In the genomic region with DNA sequence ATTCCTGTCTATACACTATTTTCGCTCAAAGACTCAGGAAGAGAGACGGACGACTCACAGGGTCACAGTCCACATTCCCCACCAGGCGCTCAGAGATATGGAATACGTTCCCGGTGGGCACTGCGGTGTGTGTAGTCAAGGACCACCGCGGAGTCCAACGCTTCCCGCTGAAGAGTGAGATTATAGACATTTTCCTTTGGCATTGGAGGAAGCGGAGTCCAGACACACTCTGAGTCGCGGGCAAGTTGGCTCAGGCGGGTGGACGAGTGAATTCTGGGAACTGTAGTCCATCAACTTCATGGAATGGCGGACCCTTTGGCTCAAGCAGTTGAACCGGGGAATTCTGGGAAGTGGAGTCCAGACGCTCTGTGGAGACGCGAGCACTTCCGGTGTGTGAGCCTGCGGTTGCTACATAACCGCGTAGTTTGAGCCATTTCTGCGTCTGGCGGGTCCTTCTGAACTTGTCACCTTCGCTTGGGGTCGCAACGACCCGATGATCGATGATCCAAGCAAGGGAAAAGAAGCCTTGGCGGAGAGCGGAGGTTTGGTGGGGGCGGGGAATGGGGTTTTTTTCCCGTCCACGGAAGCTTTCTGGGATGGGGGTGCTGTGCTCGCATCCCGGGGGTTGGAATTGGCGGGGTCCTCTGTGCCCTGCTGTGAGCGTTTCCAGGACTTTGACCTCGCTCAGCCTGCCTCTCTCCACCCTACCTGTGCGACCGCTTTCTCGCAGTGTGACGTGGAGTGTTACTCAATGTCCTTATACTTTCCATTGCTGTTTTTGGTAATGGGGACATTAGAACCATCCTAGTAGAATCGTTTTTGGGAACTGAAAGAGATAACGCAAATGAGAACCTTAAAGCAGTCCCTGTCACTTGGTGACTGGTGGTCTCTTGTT, we compare ENCODE assay signal across 8 cellular contexts. TPM values are rescaled to one million over a fixed set of nuclear protein-coding genes. Genes with fewer than 3 reads are reported as not detected.
DNase-seq lines count a peak whose midpoint lies in the region; ATAC-seq and TF ChIP-seq lines count a peak whose summit lies in the region.

A gene (plus strand): TSS at position 392 of the 895 bp plus-strand sequence. CDS start 4,122 bp downstream, outside the sequence.

- H4K8ac ChIP-seq in IMR-90 (ENCODE audit: low read depth in 2 of 2, low read length in 2 of 2), result peak within 1 kb of the TSS; percentile 82 to 99

- H3K4me1 ChIP-seq in IMR-90 (ENCODE audit: control insufficient read depth, insufficient read depth, low read length) (peaks cover 2% of the 10 kb centered on the region; the same call in 1 of the 2 replicates), esophagus (ENCODE audit: control insufficient read depth in 2 of 2, insufficient read depth in 2 of 2, low read length in 1 of 2) (peaks cover 0 to 6% of the 10 kb centered on the region in 2 donors), mucosa of stomach (ENCODE audit: control insufficient read depth, insufficient read depth, low read length) (no peaks in the 10 kb centered on the region)

- H2BK15ac ChIP-seq in IMR-90 (ENCODE audit: low read depth, low read length), result peak within 1 kb of the TSS; percentile 57; the same call in 1 of the 3 replicates

- H3K9me3 Mint-ChIP-seq in activated T-cell treated with anti-CD3 and anti-CD28 coated beads, Interleukin-2, amount 50 U/mL, for 24 hours, result peaks cover 47% of the 10 kb centered on the region

- H3K4me1 Mint-ChIP-seq in activated T-cell treated with anti-CD3 and anti-CD28 coated beads, Interleukin-2, amount 50 U/mL, for 24 hours (ENCODE audit: low read depth), result peaks cover 21% of the 10 kb centered on the region

- POLR2A ChIA-PET in IMR-90 (lab: Charles Lee; ENCODE audit: unreplicated experiment), result no interaction called here

- H2BK20ac ChIP-seq in IMR-90 (ENCODE audit: low read depth, low read length), result no peak within 1 kb of the TSS

- no peaks in the 10 kb centered on the region for H3K27me3 Mint-ChIP-seq in activated T-cell treated with anti-CD3 and anti-CD28 coated beads, Interleukin-2, amount 50 U/mL, for 24 hours

- peak within 1 kb of the TSS; percentile 68 for H3K4me3 ChIP-seq in IMR-90 (ENCODE audit: insufficient read depth, low read depth, low read length)
- H3K4me3 ChIP-seq in esophagus (ENCODE audit: low read depth in 1 of 2, low read length in 2 of 2), result peak within 1 kb of the TSS; percentile 92 to 97
- H3K4me3 ChIP-seq in mucosa of stomach (ENCODE audit: low read length), result peak within 1 kb of the TSS; percentile 88

- H4K91ac ChIP-seq in IMR-90 (ENCODE audit: insufficient read depth, low read depth, low read length), result peak within 1 kb of the TSS; percentile 90

- WGBS in IMR-90 (ENCODE audit: extremely low coverage in 2 of 2, insufficient read length in 1 of 2), 2 experiments, result 0% methylated on average over 12 of the region's 48 CpGs; no CpG with 5 or more reads in 1 of the 2 experiments
- WGBS in esophagus, 2 donors, result 1% methylated on average over 48 of the region's 48 CpGs

- DNase-seq in DMS153 treated with DMSO at 0.1 percent for 48 hours (lab: John Stamatoyannopoulos, UW; ENCODE audit: unreplicated experiment), result peak; percentile 91
- DNase-seq in IMR-90, result peak; percentile 95
- peak; percentile 90 for DNase-seq in OCI-M2 (lab: John Stamatoyannopoulos, UW; ENCODE audit: unreplicated experiment)
- DNase-seq in activated T-cell treated with anti-CD3 and anti-CD28 coated beads, Interleukin-2, amount 50 U/mL, for 24 hours, result peak; percentile 80
- DNase-seq in stimulated activated CD8-positive, alpha-beta memory T cell treated with anti-CD3 and anti-CD28 coated beads, Interleukin-4, amount 100 ng/mL, for 48 hours, result peak; percentile 83

- TF ChIP-seq RAD21 in IMR-90 (IDR thresholded peaks at IDR 0.05; ENCODE audit: low read length), result no peak

- in situ Hi-C loops in IMR-90 (cut with MboI; ENCODE audit: low sequenced_read_pairs), result no loop called here

- no TSS peak for BruUV-seq in IMR-90 (replicated peaks; lab: Mats Ljungman, UMichigan)

- H3K56ac ChIP-seq in IMR-90 (ENCODE audit: extremely low read depth, insufficient read depth, low read length), result peak within 1 kb of the TSS; percentile 79

- H3K27me3 ChIP-seq in IMR-90 (ENCODE audit: control insufficient read depth, insufficient read depth, low read length), result no peaks in the 10 kb centered on the region
- H3K27me3 ChIP-seq in esophagus (ENCODE audit: control insufficient read depth in 1 of 2, insufficient read depth in 2 of 2, low read length in 2 of 2), result no peaks in the 10 kb centered on the region
- no peaks in the 10 kb centered on the region for H3K27me3 ChIP-seq in mucosa of stomach (ENCODE audit: control insufficient read depth, insufficient read depth, low read length)

- intact Hi-C loops in IMR-90 (cut with micrococcal nuclease), result loop anchor here (2.0 kb wide), 1 partner anchor 68 kb away; a partner anchor contains a TSS

- 0 out of 2 replicates have a peak within 1 kb of the TSS, but pooled peaks have one; percentile 46 for H2BK120ac ChIP-seq in IMR-90 (ENCODE audit: low read depth, low read length)

- ATAC-seq in GM21529 (IDR thresholded peaks at IDR 0.05; ENCODE audit: unreplicated experiment), result peak; percentile 89
- peak; percentile 97 for ATAC-seq in IMR-90 (ENCODE audit: low read depth)

- H3K14ac ChIP-seq in IMR-90 (replicated peaks; ENCODE audit: low read depth, low read length), result peak within 1 kb of the TSS; percentile 91

- H3K9ac ChIP-seq in IMR-90 (ENCODE audit: low read depth, low read length) (peak within 1 kb of the TSS; percentile 87), mucosa of stomach (ENCODE audit: low read length) (peak within 1 kb of the TSS; percentile 69)

- H3K4me2 ChIP-seq in IMR-90 (ENCODE audit: low read depth, low read length), result peak within 1 kb of the TSS; percentile 79

- peak within 1 kb of the TSS; percentile 90 for H3K4ac ChIP-seq in IMR-90 (ENCODE audit: low read depth, low read length)

- H4K5ac ChIP-seq in IMR-90 (ENCODE audit: low read depth, low read length), result peak within 1 kb of the TSS; percentile 85

- H3K18ac ChIP-seq in IMR-90 (ENCODE audit: low read depth, low read length), result peak within 1 kb of the TSS; percentile 58

- peak within 1 kb of the TSS; percentile 70 for H3K27ac ChIP-seq in IMR-90 (ENCODE audit: insufficient read depth, low read length)
- peak within 1 kb of the TSS; percentile 59 to 75 for H3K27ac ChIP-seq in esophagus (ENCODE audit: low read depth in 2 of 2, low read length in 1 of 2)

- H3K27ac Mint-ChIP-seq in activated T-cell treated with anti-CD3 and anti-CD28 coated beads, Interleukin-2, amount 50 U/mL, for 24 hours, result peak within 1 kb of the TSS; percentile 94

- H2AK5ac ChIP-seq in IMR-90 (ENCODE audit: low read depth, low read length), result peak within 1 kb of the TSS; percentile 14; the same call in 1 of the 2 replicates

- H2AK9ac ChIP-seq in IMR-90 (replicated peaks; ENCODE audit: low read depth, low read length, poor library complexity), result peak within 1 kb of the TSS; percentile 82

- H3K36me3 ChIP-seq in IMR-90 (ENCODE audit: control insufficient read depth, insufficient read depth, low read length) (peaks cover 6% of the 10 kb centered on the region), esophagus (ENCODE audit: control insufficient read depth in 2 of 2, insufficient read depth in 2 of 2, low read length in 1 of 2) (peaks cover 5 to 7% of the 10 kb centered on the region in 2 donors), mucosa of stomach (ENCODE audit: control insufficient read depth, insufficient read depth, low read length) (peaks cover 3% of the 10 kb centered on the region)

- TF ChIP-seq POLR2A in IMR-90 (IDR thresholded peaks at IDR 0.05; ENCODE audit: low read depth, low read length), result peak; percentile 36; the same call in 1 of the 2 replicates

- H3K79me1 ChIP-seq in IMR-90 (ENCODE audit: low read depth in 1 of 2, low read length in 2 of 2), result peaks cover 3 to 19% of the 10 kb centered on the region in 2 experiments

- CTCF ChIA-PET in IMR-90 (lab: Yijun Ruan, JAX), result interaction anchor here (1.8 kb wide), 1 partner anchor 52 kb away, joined by 4 read pairs; a partner anchor contains a TSS

- H3K23ac ChIP-seq in IMR-90 (ENCODE audit: low read depth, low read length), result peak within 1 kb of the TSS; percentile 85

- peak within 1 kb of the TSS; percentile 99 for H2AFZ ChIP-seq in IMR-90 (replicated peaks; ENCODE audit: low read length, poor library complexity)

- no peak for TF ChIP-seq CTCF in IMR-90 (conservative IDR thresholded peaks at IDR 0.05; ENCODE audit: low read depth, low read length)

- H3K9me3 ChIP-seq in IMR-90 (ENCODE audit: control insufficient read depth, insufficient read depth, low read length) (peaks cover 3% of the 10 kb centered on the region; the same call in 1 of the 2 replicates), esophagus (ENCODE audit: control insufficient read depth in 2 of 2, insufficient read depth in 1 of 2, low read depth in 1 of 2, low read length in 1 of 2) (peaks cover under 1 to 8% of the 10 kb centered on the region in 2 donors), mucosa of stomach (ENCODE audit: control insufficient read depth, low read length) (peaks cover 4% of the 10 kb centered on the region)

- H4K20me1 ChIP-seq in IMR-90 (ENCODE audit: insufficient read depth, low read length), result no peaks in the 10 kb centered on the region

- dilution Hi-C loops in IMR-90 (cut with HindIII; ENCODE audit: low sequenced_read_pairs, unreplicated experiment), result no loop called here

- no peaks in the 10 kb centered on the region for H3K9me1 ChIP-seq in IMR-90 (ENCODE audit: insufficient read depth, low read length)

- H3K4me3 Mint-ChIP-seq in activated T-cell treated with anti-CD3 and anti-CD28 coated beads, Interleukin-2, amount 50 U/mL, for 24 hours, result peak within 1 kb of the TSS; percentile 87

- H2BK5ac ChIP-seq in IMR-90 (ENCODE audit: low read depth, low read length, poor library complexity, severe bottlenecking), result peak within 1 kb of the TSS; percentile 74

- H3K36me3 Mint-ChIP-seq in activated T-cell treated with anti-CD3 and anti-CD28 coated beads, Interleukin-2, amount 50 U/mL, for 24 hours (ENCODE audit: low read depth), result peaks cover 55% of the 10 kb centered on the region

TF ChIP-seq in IMR-90, 13 proteins besides CTCF, POLR2A, EP300 and RAD21 (continues in another document):
- TF ChIP-seq MXI1 (IDR thresholded peaks at IDR 0.05; ENCODE audit: borderline replicate concordance, low read depth, low read length) (0 out of 2 replicates have a peak, but pooled peaks have one; percentile 11), MAZ (IDR thresholded peaks at IDR 0.05; ENCODE audit: borderline replicate concordance, low read depth, low read length) (peak; percentile 21; the same call in 1 of the 2 replicates), CHD1 (IDR thresholded peaks at IDR 0.05; ENCODE audit: low read depth, low read length) (no peak), CEBPB (IDR thresholded peaks at IDR 0.05; ENCODE audit: low read depth, low read length) (peak; percentile 91)

RNA-seq across cellular contexts. Expression of the gene that starts here (rescaled TPM):
- total RNA-seq in IMR-90 (2012; rRNA removed), result 3.4 and 5.0 TPM in 2 replicates
- polyA plus RNA-seq in IMR-90 (2012; rRNA removed) (1.4 and 1.5 TPM in 2 replicates), esophagus (1 to 10 TPM; 1.1 to 1.4 TPM)
- 0.88 and 1.1 TPM in 2 replicates for polyA plus RNA-seq in IMR-90 (2012; cell fraction: cytosol; rRNA removed)
- 1.2 and 3.7 TPM in 2 replicates for polyA plus RNA-seq in IMR-90 (2012; cell fraction: nucleus; rRNA removed; ENCODE audit: low replicate concordance)

Comparison
In these comparisons a context has a peak if more than half of its experiments do, and no peak if none do; other contexts are left out.
1. Peak in every context shown above with its lines: DNase-seq, ATAC-seq, H3K4me3 ChIP-seq and H3K27ac ChIP-seq.